Comparison of ENCODE assay signal across 35 cellular contexts in genomic region chr15:58561321-58561720, GRCh38.
"Had no signal": no experiment of that assay in that cellular context is flagged by ENCODE, and none has a peak within 500 bp of the region (broad histone marks: within the 10 kb centered on the region; RNA-seq: fewer than 3 reads in every experiment).

No MANE protein-coding gene starts in this region.

- H3K4me3 Mint-ChIP-seq: activated B cell treated with CpG ODN at 0.5 μM for 24 hours; activated CD8-positive, alpha-beta T cell treated with anti-CD3 and anti-CD28 coated beads for 36 hours; activated naive CD8-positive, alpha-beta T cell; activated T-cell treated with anti-CD3 and anti-CD28 coated beads, Interleukin-2, amount 50 U/mL, for 4 hours; activated T-helper 17 cell treated with anti-CD3 and anti-CD28 coated beads, Interleukin-2, amount 50 U/mL, for 72 hours; brain; dendritic cell treated with granulocyte-macrophage colony-stimulating factor and Interleukin-4, amounts not matched to agents 40 ng/mL and 50 ng/mL, for 4 days; T-helper 17 cell; T-helper 2 cell treated with Interferon-gamma antibody and Interleukin-4, amounts not matched to agents 5 μg/mL and 100 μg/mL, for 36 hours had no signal

- H3K36me3 Mint-ChIP-seq: brain had no signal

- H3K36me3 ChIP-seq: ascending aorta, breast epithelium, cardiac muscle cell, colonic mucosa, esophagus muscularis mucosa, gastrocnemius medialis, heart left ventricle, WERI-Rb-1 had no signal

- H3K9me3 Mint-ChIP-seq: activated B cell treated with CpG ODN at 0.5 μM for 24 hours; activated CD8-positive, alpha-beta T cell treated with anti-CD3 and anti-CD28 coated beads for 36 hours; activated T-cell treated with anti-CD3 and anti-CD28 coated beads, Interleukin-2, amount 50 U/mL, for 4 hours; activated T-helper 17 cell treated with anti-CD3 and anti-CD28 coated beads, Interleukin-2, amount 50 U/mL, for 72 hours; dendritic cell treated with granulocyte-macrophage colony-stimulating factor and Interleukin-4, amounts not matched to agents 40 ng/mL and 50 ng/mL, for 4 days; T-helper 2 cell treated with Interferon-gamma antibody and Interleukin-4, amounts not matched to agents 5 μg/mL and 100 μg/mL, for 36 hours had no signal

- H3K27me3 Mint-ChIP-seq: activated CD8-positive, alpha-beta T cell treated with anti-CD3 and anti-CD28 coated beads for 36 hours; activated naive CD8-positive, alpha-beta T cell; activated T-helper 17 cell treated with anti-CD3 and anti-CD28 coated beads, Interleukin-2, amount 50 U/mL, for 72 hours; T-helper 17 cell had no signal

- ATAC-seq: activated CD4-positive, CD25-positive, alpha-beta regulatory T cell treated with anti-CD3 and anti-CD28 coated beads, Interleukin-2, amount 50 U/mL, for 24 hours; activated CD8-positive, alpha-beta T cell treated with anti-CD3 and anti-CD28 coated beads for 36 hours; activated T-cell treated with anti-CD3 and anti-CD28 coated beads, Interleukin-2, amount 50 U/mL, for 4 hours; activated T-helper 17 cell treated with anti-CD3 and anti-CD28 coated beads, Interleukin-2, amount 50 U/mL, for 72 hours; foreskin keratinocyte; gastrocnemius medialis; heart left ventricle; T-helper 17 cell had no signal

- H3K27ac Mint-ChIP-seq: activated B cell treated with CpG ODN at 0.5 μM for 24 hours; activated CD8-positive, alpha-beta T cell treated with anti-CD3 and anti-CD28 coated beads for 36 hours; activated naive CD8-positive, alpha-beta T cell; activated T-helper 17 cell treated with anti-CD3 and anti-CD28 coated beads, Interleukin-2, amount 50 U/mL, for 72 hours; dendritic cell treated with granulocyte-macrophage colony-stimulating factor and Interleukin-4, amounts not matched to agents 40 ng/mL and 50 ng/mL, for 4 days; T-helper 17 cell; T-helper 2 cell treated with Interferon-gamma antibody and Interleukin-4, amounts not matched to agents 5 μg/mL and 100 μg/mL, for 36 hours had no signal

- H3K9me3 ChIP-seq: ascending aorta, breast epithelium, colonic mucosa, esophagus muscularis mucosa, gastrocnemius medialis, heart left ventricle had no signal

- H3K4me3 ChIP-seq: ascending aorta, breast epithelium, cardiac muscle cell, colonic mucosa, dorsolateral prefrontal cortex, esophagus muscularis mucosa, gastrocnemius medialis, heart left ventricle had no signal

- H3K4me1 Mint-ChIP-seq: activated B cell treated with CpG ODN at 0.5 μM for 24 hours; activated T-helper 17 cell treated with anti-CD3 and anti-CD28 coated beads, Interleukin-2, amount 50 U/mL, for 72 hours had no signal

- H3K4me1 ChIP-seq: ascending aorta, breast epithelium, colonic mucosa, esophagus muscularis mucosa, foreskin keratinocyte, gastrocnemius medialis had no signal

- H3K27me3 ChIP-seq: ascending aorta, breast epithelium, cardiac muscle cell, colonic mucosa, dorsolateral prefrontal cortex, esophagus muscularis mucosa, foreskin keratinocyte, gastrocnemius medialis, heart left ventricle had no signal

- H3K27ac ChIP-seq: ascending aorta, breast epithelium, cardiac muscle cell, colonic mucosa, dorsolateral prefrontal cortex, esophagus muscularis mucosa, foreskin keratinocyte, gastrocnemius medialis, heart left ventricle, WERI-Rb-1 had no signal

- DNase-seq: activated B cell treated with CpG ODN at 0.5 μM for 24 hours; activated CD4-positive, alpha-beta T cell treated with anti-CD3 and anti-CD28 coated beads for 48 hours; activated CD4-positive, alpha-beta T cell treated with anti-CD3 and anti-CD28 coated beads, Interleukin-2, amount 50 U/mL, for 1 hour; activated CD4-positive, alpha-beta T cell treated with anti-CD3 and anti-CD28 coated beads, Interleukin-2, amount 50 U/mL, for 48 hours; activated CD8-positive, alpha-beta memory T cell treated with anti-CD3 and anti-CD28 coated beads for 24 hours; activated CD8-positive, alpha-beta T cell treated with anti-CD3 and anti-CD28 coated beads for 36 hours; activated effector memory CD4-positive, alpha-beta T cell treated with Interleukin-2 at 50 U/mL for 16 hours; activated gamma-delta T cell treated with Interleukin-2 at 50 U/mL for 16 hours; activated naive CD4-positive, alpha-beta T cell treated with anti-CD3 and anti-CD28 coated beads, Interleukin-2, amount 50 U/mL, for 16 hours; activated naive CD4-positive, alpha-beta T cell treated with Interleukin-2 at 50 U/mL for 16 hours; activated T-cell treated with anti-CD3 and anti-CD28 coated beads, Interleukin-2, amount 50 U/mL, for 4 hours; central memory CD4-positive, alpha-beta T cell; cerebellar nuclear complex; colonic mucosa; dorsolateral prefrontal cortex; effector memory CD4-positive, alpha-beta T cell; erythroblast; foreskin keratinocyte; gastrocnemius medialis; glutamatergic neuron; heart left ventricle; T-helper 1 cell; T-helper 17 cell; T1000; WERI-Rb-1 had no signal
